Comparison of ENCODE assay signal across 19 cellular contexts in genomic region chr3:32708672-32709283, GRCh38. TPM values are rescaled to one million over a fixed set of nuclear protein-coding genes. Genes with fewer than 3 reads are reported as not detected.
DNase-seq lines count a peak whose midpoint lies in the region; ATAC-seq and TF ChIP-seq lines count a peak whose summit lies in the region.
"Had no signal": no experiment of that assay in that cellular context is flagged by ENCODE, and none has a peak within 500 bp of the region (broad histone marks: within the 10 kb centered on the region; RNA-seq: fewer than 3 reads in every experiment).

No MANE protein-coding gene starts in this region.

- peaks cover 5% of the 10 kb centered on the region for H3K4me1 ChIP-seq in CD4-positive, CD25-positive, alpha-beta regulatory T cell (ENCODE audit: control insufficient read depth, insufficient read depth, low read length, poor library complexity, severe bottlenecking)
- H3K4me1 ChIP-seq in tibial artery, result no peaks in the 10 kb centered on the region
- no peaks in the 10 kb centered on the region for H3K4me1 ChIP-seq in colonic mucosa
- H3K4me1 ChIP-seq: BLaER1, Peyer's patch had no signal

- peaks cover 48% of the 10 kb centered on the region for H3K36me3 Mint-ChIP-seq in CD4-positive, CD25-positive, alpha-beta regulatory T cell
- H3K36me3 Mint-ChIP-seq in WTC11, result peaks cover 33% of the 10 kb centered on the region

- no peak for TF ChIP-seq POLR2A in erythroblast (IDR thresholded peaks at IDR 0.05; ENCODE audit: low read length)

- CTCF ChIA-PET in WTC11 (lab: Charles Lee), result interaction anchor here (0.7 kb wide), 1 partner anchor 239 kb away, joined by 3 read pairs; no protein-coding TSS in a partner anchor

- intact Hi-C loops in tibial artery (cut with DNase I; ENCODE audit: low total_unique reads) (no loop called here), colonic mucosa (cut with DNase I) (no loop called here)

- no peaks in the 10 kb centered on the region for H3K27me3 Mint-ChIP-seq in CD4-positive, CD25-positive, alpha-beta regulatory T cell
- H3K27me3 Mint-ChIP-seq in WTC11 (ENCODE audit: low read depth), result no peaks in the 10 kb centered on the region
- H3K27me3 Mint-ChIP-seq: CD4-positive, alpha-beta memory T cell had no signal

- H3K4me3 Mint-ChIP-seq in CD4-positive, CD25-positive, alpha-beta regulatory T cell, result no peak overlapping the region
- H3K4me3 Mint-ChIP-seq in WTC11, result no peak overlapping the region
- H3K4me3 Mint-ChIP-seq: CD4-positive, alpha-beta memory T cell had no signal

- no peaks in the 10 kb centered on the region for H3K9me3 ChIP-seq in CD4-positive, CD25-positive, alpha-beta regulatory T cell (ENCODE audit: control insufficient read depth in 2 of 2, low read length in 2 of 2)
- no peaks in the 10 kb centered on the region for H3K9me3 ChIP-seq in tibial artery
- no peaks in the 10 kb centered on the region for H3K9me3 ChIP-seq in colonic mucosa
- H3K9me3 ChIP-seq: BLaER1, Peyer's patch had no signal

- no peak for DNase-seq in CD4-positive, CD25-positive, alpha-beta regulatory T cell
- DNase-seq in OCI-M1 (lab: John Stamatoyannopoulos, UW) (peak; percentile 80), WTC11 (ENCODE audit: low spot score) (no peak), erythroblast (lab: John Stamatoyannopoulos, UW) (peak; percentile 34 to 83), kidney tubule cell (ENCODE audit: low spot score) (no peak), tibial artery (no peak), colonic mucosa (no peak)
- no peak for DNase-seq in stimulated activated naive CD4-positive, alpha-beta T cell treated with Interleukin-2 at 50 U/mL for 16 hours (lab: John Stamatoyannopoulos, UW)
- DNase-seq: Calu3; CD4-positive, alpha-beta memory T cell; IMR-90; NCI-H1105; NCI-H2029 treated with DMSO at 0.1 percent for 48 hours; NCI-H226; NCI-H510A treated with DMSO at 0.1 percent for 48 hours; NCI-H774; NK-92 treated with Interleukin-12 subunit alpha and Interleukin-12 subunit beta, amount 100 ng/mL, for 24 hours; Peyer's patch had no signal

- no peaks in the 10 kb centered on the region for H3K27me3 ChIP-seq in CD4-positive, CD25-positive, alpha-beta regulatory T cell (ENCODE audit: control insufficient read depth, insufficient read depth, low read length)
- H3K27me3 ChIP-seq in tibial artery (no peaks in the 10 kb centered on the region), colonic mucosa (no peaks in the 10 kb centered on the region)
- H3K27me3 ChIP-seq: BLaER1, Peyer's patch had no signal

- peaks cover 15 to 30% (median 25%) of the 10 kb centered on the region in 4 donors for H3K4me1 Mint-ChIP-seq in CD4-positive, CD25-positive, alpha-beta regulatory T cell
- H3K4me1 Mint-ChIP-seq in WTC11, result no peaks in the 10 kb centered on the region

- no peak overlapping the region for H3K9ac ChIP-seq in colonic mucosa (ENCODE audit: low read depth in 2 of 2, low read length in 2 of 2)
- H3K9ac ChIP-seq: BLaER1 had no signal

- H3K4me3 ChIP-seq in CD4-positive, CD25-positive, alpha-beta regulatory T cell (ENCODE audit: low read depth, low read length), result no peak overlapping the region
- H3K4me3 ChIP-seq in tibial artery (no peak overlapping the region), colonic mucosa (no peak overlapping the region)
- H3K4me3 ChIP-seq: BLaER1, Peyer's patch had no signal

- POLR2A ChIA-PET in WTC11 (lab: Charles Lee), result no interaction called here

- no peak for ATAC-seq in CD4-positive, CD25-positive, alpha-beta regulatory T cell (ENCODE audit: low read depth in 2 of 2)
- ATAC-seq in WTC11, result no peak

- no peak for TF ChIP-seq CTCF in WTC11 (IDR thresholded peaks at IDR 0.05)
- no peak for TF ChIP-seq CTCF in tibial artery (IDR thresholded peaks at IDR 0.05)
- no peak for TF ChIP-seq CTCF in colonic mucosa (IDR thresholded peaks at IDR 0.05)

- H3K36me3 ChIP-seq in CD4-positive, CD25-positive, alpha-beta regulatory T cell (ENCODE audit: control insufficient read depth, insufficient read depth, low read length), result peaks cover 41% of the 10 kb centered on the region
- H3K36me3 ChIP-seq in tibial artery (peaks cover 10 to 45% (median 33%) of the 10 kb centered on the region in 3 donors), colonic mucosa (no peaks in the 10 kb centered on the region)

- H3K9me3 Mint-ChIP-seq in CD4-positive, CD25-positive, alpha-beta regulatory T cell, result no peaks in the 10 kb centered on the region
- no peaks in the 10 kb centered on the region for H3K9me3 Mint-ChIP-seq in WTC11
- H3K9me3 Mint-ChIP-seq: CD4-positive, alpha-beta memory T cell had no signal

- H3K27ac ChIP-seq in CD4-positive, CD25-positive, alpha-beta regulatory T cell (ENCODE audit: insufficient read depth, low read length, poor library complexity, severe bottlenecking), result no peak overlapping the region
- H3K27ac ChIP-seq in tibial artery, result no peak overlapping the region
- no peak overlapping the region for H3K27ac ChIP-seq in colonic mucosa
- H3K27ac ChIP-seq: BLaER1, Peyer's patch had no signal

- H3K27ac Mint-ChIP-seq in CD4-positive, CD25-positive, alpha-beta regulatory T cell, result peak overlapping the region in 2 of 3 donors; percentile 64 to 76
- H3K27ac Mint-ChIP-seq in WTC11, result peak overlapping the region; percentile 28; the same call in 1 of the 2 replicates

TF ChIP-seq in WTC11, 78 proteins besides CTCF, POLR2A, EP300 and RAD21:
- no peak for TF ChIP-seq ATF2 (CRISPR knock-in tag; IDR thresholded peaks at IDR 0.05; ENCODE audit: borderline replicate concordance, low read depth)
- no peak for TF ChIP-seq ZNF281 (CRISPR knock-in tag; IDR thresholded peaks at IDR 0.05)
- no peak for TF ChIP-seq RORB (CRISPR knock-in tag; IDR thresholded peaks at IDR 0.05)
- no peak for TF ChIP-seq STAT6 (CRISPR knock-in tag; conservative IDR thresholded peaks at IDR 0.05; ENCODE audit: low read depth)

RNA-seq across cellular contexts. Expression of gene CNOT10, which starts 23.8 kb away (rescaled TPM):
- 33.4 TPM for total RNA-seq in CD4-positive, CD25-positive, alpha-beta regulatory T cell
- polyA plus RNA-seq in CD4-positive, CD25-positive, alpha-beta regulatory T cell, result 10 to 100 TPM; 29.9 to 33.9 (median 31.3) TPM
- 37.5 to 40.0 TPM (median 38.7 TPM) in 3 replicates for total RNA-seq in WTC11 (2021)
- total RNA-seq in colonic mucosa, result 10 to 100 TPM; 23.8 to 34.1 TPM

Comparison
In these comparisons a context has a peak if more than half of its experiments do, and no peak if none do; other contexts are left out.
1. DNase-seq: peak in OCI-M1 (single experiment) and erythroblast (2 of 2); none in CD4-positive, CD25-positive, alpha-beta regulatory T cell (0 of 3), WTC11 (single experiment), kidney tubule cell (single experiment), tibial artery (0 of 2), stimulated activated naive CD4-positive, alpha-beta T cell treated with Interleukin-2 at 50 U/mL for 16 hours (single experiment) and colonic mucosa (single experiment).